In genomic region chr1:6127587-6128163, GRCh38 we compare ENCODE assay signal across 9 cellular contexts. TPM values are rescaled to one million over a fixed set of nuclear protein-coding genes. Genes with fewer than 3 reads are reported as not detected.
DNase-seq lines count a peak whose midpoint lies in the region; ATAC-seq and TF ChIP-seq lines count a peak whose summit lies in the region.
"Had no signal": no experiment of that assay in that cellular context is flagged by ENCODE, and none has a peak within 500 bp of the region (broad histone marks: within the 10 kb centered on the region; RNA-seq: fewer than 3 reads in every experiment).

No MANE protein-coding gene starts in this region.

- WGBS in neuronal stem cell (ENCODE audit: extremely low coverage in 2 of 2, insufficient read length in 2 of 2, insufficient replicate concordance in 1 of 2), 2 donors, result no CpG with 5 or more reads among the region's 41 CpGs

- H2AK5ac ChIP-seq in neuronal stem cell (ENCODE audit: low read depth, low read length), result peak overlapping the region; percentile 95

- H3K4ac ChIP-seq in neuronal stem cell (ENCODE audit: low read length), result no peak overlapping the region

- H4K8ac ChIP-seq in neuronal stem cell (ENCODE audit: low read depth, low read length), result peak overlapping the region; percentile 82

- peak overlapping the region; percentile 49 for H2AFZ ChIP-seq in neuronal stem cell (ENCODE audit: low read length)

- H3K9me3 Mint-ChIP-seq in stimulated activated naive CD8-positive, alpha-beta T cell treated with anti-CD3 and anti-CD28 coated beads, Interleukin-15, amount 100 ng/mL, for 72 hours, result peaks cover 0 to 10% of the 10 kb centered on the region in 2 donors

- peak overlapping the region in 1 of 2 donors; percentile 20 for H3K4me3 ChIP-seq in neuronal stem cell (ENCODE audit: low read length in 2 of 2)

- H3K9me3 ChIP-seq in neuronal stem cell (replicated peaks in 1 of 2; ENCODE audit: control insufficient read depth in 2 of 2, insufficient read depth in 1 of 2, low read depth in 1 of 2, low read length in 2 of 2), result peaks cover 0 to 3% of the 10 kb centered on the region in 2 donors

- H3K36me3 ChIP-seq in neuronal stem cell (replicated peaks in 1 of 2; ENCODE audit: control insufficient read depth in 2 of 2, insufficient read depth in 2 of 2, low read length in 2 of 2), result no peaks in the 10 kb centered on the region

- no peak overlapping the region for H2BK12ac ChIP-seq in neuronal stem cell (ENCODE audit: low read length)

- H3K27me3 Mint-ChIP-seq in stimulated activated naive CD8-positive, alpha-beta T cell treated with anti-CD3 and anti-CD28 coated beads, Interleukin-15, amount 100 ng/mL, for 72 hours, result peaks cover 27% of the 10 kb centered on the region

- H3K27ac Mint-ChIP-seq in stimulated activated naive CD8-positive, alpha-beta T cell treated with anti-CD3 and anti-CD28 coated beads, Interleukin-15, amount 100 ng/mL, for 72 hours, result no peak overlapping the region
- H3K27ac Mint-ChIP-seq: stimulated activated naive CD8-positive, alpha-beta T cell treated with anti-CD3 and anti-CD28 coated beads, Interleukin-15, Interleukin-2, amounts not matched to agents 100 ng/mL and 50 ng/mL, for 24 hours had no signal

- peak overlapping the region; percentile 94 for H2BK15ac ChIP-seq in neuronal stem cell (ENCODE audit: low read length)

- no peak overlapping the region for H2BK5ac ChIP-seq in neuronal stem cell (ENCODE audit: low read length)

- peaks cover 0 to 17% (median 1%) of the 10 kb centered on the region in 3 experiments for H3K27me3 ChIP-seq in neuronal stem cell (ENCODE audit: control insufficient read depth in 3 of 3, insufficient read depth in 3 of 3, low read depth in 1 of 3, low read length in 3 of 3)

- H3K9ac ChIP-seq in neuronal stem cell (ENCODE audit: low read depth, low read length, poor library complexity), result peak overlapping the region; percentile 9

- H3K4me2 ChIP-seq in neuronal stem cell (ENCODE audit: insufficient read depth, low read length, poor library complexity, severe bottlenecking), result peak overlapping the region; percentile 28

- TF ChIP-seq POLR2A in erythroblast (IDR thresholded peaks at IDR 0.05; ENCODE audit: low read length), result no peak

- no peak overlapping the region for H3K27ac ChIP-seq in neuronal stem cell (replicated peaks; ENCODE audit: low read length)

- H4K91ac ChIP-seq in neuronal stem cell (ENCODE audit: low read depth, low read length, poor library complexity), result no peak overlapping the region

- H3K4me1 Mint-ChIP-seq in stimulated activated naive CD8-positive, alpha-beta T cell treated with anti-CD3 and anti-CD28 coated beads, Interleukin-15, amount 100 ng/mL, for 72 hours, result peaks cover 6% of the 10 kb centered on the region

- H3K14ac ChIP-seq in neuronal stem cell (ENCODE audit: low read length), result peak overlapping the region; percentile 63

- H3K4me1 ChIP-seq in neuronal stem cell (ENCODE audit: control insufficient read depth in 2 of 2, insufficient read depth in 1 of 2, low read depth in 1 of 2, low read length in 2 of 2), result peaks cover 0 to 8% of the 10 kb centered on the region in 2 donors

- no peaks in the 10 kb centered on the region for H3K79me1 ChIP-seq in neuronal stem cell (ENCODE audit: low read depth, low read length)

- peak; percentile 82 for ATAC-seq in stimulated activated naive CD8-positive, alpha-beta T cell treated with anti-CD3 and anti-CD28 coated beads, Interleukin-15, amount 100 ng/mL, for 72 hours
- ATAC-seq in HG02870 (IDR thresholded peaks at IDR 0.05; ENCODE audit: unreplicated experiment), result no peak

- peak overlapping the region; percentile 97 for H3K18ac ChIP-seq in neuronal stem cell (ENCODE audit: low read length)

- H2BK120ac ChIP-seq in neuronal stem cell (ENCODE audit: low read depth, low read length), result no peak overlapping the region

- peak; percentile 97 for DNase-seq in DMS53 (lab: John Stamatoyannopoulos, UW)
- peak; percentile 80 for DNase-seq in NCI-H2196 (lab: John Stamatoyannopoulos, UW; ENCODE audit: unreplicated experiment)
- peak; percentile 16 for DNase-seq in activated CD8-positive, alpha-beta memory T cell treated with anti-CD3 and anti-CD28 coated beads, Interleukin-2, amount 50 U/mL, for 1 hour (ENCODE audit: extremely low read depth)
- DNase-seq in erythroblast (lab: John Stamatoyannopoulos, UW), result peak; percentile 85 to 91
- DNase-seq in neuronal stem cell (ENCODE audit: low spot score), result peak; percentile 71
- peak; percentile 45 to 53 for DNase-seq in stimulated activated naive CD8-positive, alpha-beta T cell treated with anti-CD3 and anti-CD28 coated beads, Interleukin-15, amount 100 ng/mL, for 72 hours
- DNase-seq in NCI-H446 (lab: John Stamatoyannopoulos, UW), result no peak

- H3K23ac ChIP-seq in neuronal stem cell (ENCODE audit: low read depth, low read length, poor library complexity), result peak overlapping the region; percentile 87

- H3K4me3 Mint-ChIP-seq in stimulated activated naive CD8-positive, alpha-beta T cell treated with anti-CD3 and anti-CD28 coated beads, Interleukin-15, amount 100 ng/mL, for 72 hours, result no peak overlapping the region
- H3K4me3 Mint-ChIP-seq: stimulated activated naive CD8-positive, alpha-beta T cell treated with anti-CD3 and anti-CD28 coated beads, Interleukin-15, Interleukin-2, amounts not matched to agents 100 ng/mL and 50 ng/mL, for 24 hours had no signal

RNA-seq across cellular contexts. Expression of gene CHD5, which starts 52.4 kb away (rescaled TPM):
- polyA plus RNA-seq in neuronal stem cell (2013, experiment 1 of 2), result 0.14 TPM
- polyA plus RNA-seq in neuronal stem cell (2013, experiment 2 of 2), result 0.22 TPM

Comparison
In these comparisons a context has a peak if more than half of its experiments do, and no peak if none do; other contexts are left out.
1. DNase-seq: peak in DMS53 (single experiment), NCI-H2196 (single experiment), activated CD8-positive, alpha-beta memory T cell treated with anti-CD3 and anti-CD28 coated beads, Interleukin-2, amount 50 U/mL, for 1 hour (single experiment), erythroblast (2 of 2), neuronal stem cell (single experiment) and stimulated activated naive CD8-positive, alpha-beta T cell treated with anti-CD3 and anti-CD28 coated beads, Interleukin-15, amount 100 ng/mL, for 72 hours (2 of 2); none in NCI-H446 (0 of 2).